Comparison of ENCODE assay signal across 15 cellular contexts in genomic region chr12:104942075-104942474, GRCh38.
"Had no signal": no experiment of that assay in that cellular context is flagged by ENCODE, and none has a peak within 500 bp of the region (broad histone marks: within the 10 kb centered on the region; RNA-seq: fewer than 3 reads in every experiment).

No MANE protein-coding gene starts in this region.

- H3K4me1 ChIP-seq: esophagus muscularis mucosa, gastrocnemius medialis, heart right ventricle, right atrium auricular region had no signal

- H3K27me3 ChIP-seq: esophagus muscularis mucosa, gastrocnemius medialis, right atrium auricular region had no signal

- ATAC-seq: gastrocnemius medialis; heart right ventricle; left ventricle myocardium superior; naive thymus-derived CD8-positive, alpha-beta T cell had no signal

- H3K9me3 ChIP-seq: gastrocnemius medialis, right atrium auricular region had no signal

- H3K36me3 ChIP-seq: esophagus muscularis mucosa, gastrocnemius medialis, heart right ventricle, right atrium auricular region had no signal

- H3K4me3 ChIP-seq: esophagus muscularis mucosa, gastrocnemius medialis, heart right ventricle, right atrium auricular region had no signal

- H3K27ac ChIP-seq: epithelial cell of prostate, esophagus muscularis mucosa, gastrocnemius medialis, heart right ventricle, right atrium auricular region had no signal

- DNase-seq: effector memory CD4-positive, alpha-beta T cell; gastrocnemius medialis; heart right ventricle; hypothalamus; left ventricle myocardium superior; naive thymus-derived CD8-positive, alpha-beta T cell; small intestine; stimulated activated CD4-positive, alpha-beta T cell treated with anti-CD3 and anti-CD28 coated beads, Interleukin-2, amount 100 ng/mL, for 48 hours; stimulated activated naive CD4-positive, alpha-beta T cell treated with Interleukin-2 at 50 U/mL for 16 hours; trophoblast cell had no signal

- FAIRE-seq: endometrium, islet of Langerhans, small intestine had no signal
